ENCODE assay signal across 11 cellular contexts in genomic region chr11:132858203-132858602, GRCh38.
DNase-seq lines count a peak whose midpoint lies in the region; ATAC-seq and TF ChIP-seq lines count a peak whose summit lies in the region.
"Had no signal": no experiment of that assay in that cellular context is flagged by ENCODE, and none has a peak within 500 bp of the region (broad histone marks: within the 10 kb centered on the region; RNA-seq: fewer than 3 reads in every experiment).

No MANE protein-coding gene starts in this region.

- H3K27me3 Mint-ChIP-seq in stimulated activated naive B cell treated with anti-CD40 and anti-IgM and Interleukin-4, amounts not matched to agents 10 μg/mL and 1 μg/mL and 100 μg/mL, for 72 hours, result no peaks in the 10 kb centered on the region

- intact Hi-C loops in lower lobe of right lung (cut with DNase I), result no loop called here

- H3K4me3 Mint-ChIP-seq in stimulated activated naive B cell treated with anti-CD40 and anti-IgM and Interleukin-4, amounts not matched to agents 10 μg/mL and 1 μg/mL and 100 μg/mL, for 72 hours, result no peak overlapping the region
- H3K4me3 Mint-ChIP-seq: activated T-helper 1 cell treated with anti-CD3 and anti-CD28 coated beads, Interleukin-12 subunit alpha, Interleukin-12 subunit beta, Interleukin-2, Interleukin-4 antibody, amounts not matched to agents 30 ng/mL and 10 ng/mL and 1 ng/mL, durations not matched to agents 14 hours and 24 hours and 36 hours had no signal

- H3K4me3 ChIP-seq in LNCaP clone FGC (ENCODE audit: low read depth, low read length) (no peak overlapping the region), lower lobe of right lung (no peak overlapping the region)

- no peaks in the 10 kb centered on the region for H3K36me3 ChIP-seq in lower lobe of right lung

- H3K9me3 ChIP-seq in lower lobe of right lung, result no peaks in the 10 kb centered on the region

- H3K27me3 ChIP-seq in lower lobe of right lung (ENCODE audit: low read depth), result no peaks in the 10 kb centered on the region

- H3K4me1 ChIP-seq in lower lobe of right lung, result no peaks in the 10 kb centered on the region

- TF ChIP-seq CTCF in LNCaP clone FGC (IDR thresholded peaks at IDR 0.05; ENCODE audit: control insufficient read depth, extremely low read depth, insufficient read depth), result 0 out of 2 replicates have a peak, but pooled peaks have one; percentile 1
- no peak for TF ChIP-seq CTCF in lower lobe of right lung (IDR thresholded peaks at IDR 0.05)

- no peak overlapping the region for H3K27ac ChIP-seq in lower lobe of right lung

- H3K9me3 Mint-ChIP-seq in stimulated activated naive B cell treated with anti-CD40 and anti-IgM and Interleukin-4, amounts not matched to agents 10 μg/mL and 1 μg/mL and 100 μg/mL, for 72 hours, result peaks cover 0 to 1% of the 10 kb centered on the region in 2 donors
- H3K9me3 Mint-ChIP-seq: activated T-helper 1 cell treated with anti-CD3 and anti-CD28 coated beads, Interleukin-12 subunit alpha, Interleukin-12 subunit beta, Interleukin-2, Interleukin-4 antibody, amounts not matched to agents 30 ng/mL and 10 ng/mL and 1 ng/mL, durations not matched to agents 14 hours and 24 hours and 36 hours had no signal

- DNase-seq in D341Med (ENCODE audit: low spot score) (peak; percentile 66), LNCaP clone FGC (ENCODE audit: low read depth) (no peak), cerebellum (ENCODE audit: low spot score) (peak; percentile 67), lower lobe of right lung (no peak)
- DNase-seq in stimulated activated naive B cell treated with anti-CD40 and anti-IgM and Interleukin-4, amounts not matched to agents 10 μg/mL and 1 μg/mL and 100 μg/mL, for 72 hours, result no peak
- DNase-seq in stimulated activated CD4-positive, alpha-beta T cell treated with anti-CD3 and anti-CD28 coated beads, Interleukin-2, amount 100 ng/mL, for 24 hours, result no peak
- DNase-seq: NCI-H526 treated with DMSO at 0.1 percent for 48 hours, T-helper 9 cell had no signal

- no peaks in the 10 kb centered on the region for H3K36me3 Mint-ChIP-seq in stimulated activated naive B cell treated with anti-CD40 and anti-IgM and Interleukin-4, amounts not matched to agents 10 μg/mL and 1 μg/mL and 100 μg/mL, for 72 hours

- H3K4me1 Mint-ChIP-seq in stimulated activated naive B cell treated with anti-CD40 and anti-IgM and Interleukin-4, amounts not matched to agents 10 μg/mL and 1 μg/mL and 100 μg/mL, for 72 hours, result no peaks in the 10 kb centered on the region

- no peak overlapping the region for H3K27ac Mint-ChIP-seq in stimulated activated naive B cell treated with anti-CD40 and anti-IgM and Interleukin-4, amounts not matched to agents 10 μg/mL and 1 μg/mL and 100 μg/mL, for 72 hours
- H3K27ac Mint-ChIP-seq: activated T-helper 1 cell treated with anti-CD3 and anti-CD28 coated beads, Interleukin-12 subunit alpha, Interleukin-12 subunit beta, Interleukin-2, Interleukin-4 antibody, amounts not matched to agents 30 ng/mL and 10 ng/mL and 1 ng/mL, durations not matched to agents 14 hours and 24 hours and 36 hours had no signal

- peak; percentile 16 to 21 for ATAC-seq in lower lobe of right lung
- ATAC-seq in stimulated activated naive B cell treated with anti-CD40 and anti-IgM and Interleukin-4, amounts not matched to agents 10 μg/mL and 1 μg/mL and 100 μg/mL, for 72 hours (replicated peaks), result no peak
- no peak for ATAC-seq in HG03280 (IDR thresholded peaks at IDR 0.05; ENCODE audit: unreplicated experiment)
- no peak for ATAC-seq in GM18868 (IDR thresholded peaks at IDR 0.05; ENCODE audit: unreplicated experiment)

Comparison
In these comparisons a context has a peak if more than half of its experiments do, and no peak if none do; other contexts are left out.
1. DNase-seq: peak in D341Med (single experiment) and cerebellum (single experiment); none in LNCaP clone FGC (single experiment), lower lobe of right lung (single experiment), stimulated activated naive B cell treated with anti-CD40 and anti-IgM and Interleukin-4, amounts not matched to agents 10 μg/mL and 1 μg/mL and 100 μg/mL, for 72 hours (single experiment) and stimulated activated CD4-positive, alpha-beta T cell treated with anti-CD3 and anti-CD28 coated beads, Interleukin-2, amount 100 ng/mL, for 24 hours (0 of 2).
2. ATAC-seq: peak in lower lobe of right lung (2 of 2); none in stimulated activated naive B cell treated with anti-CD40 and anti-IgM and Interleukin-4, amounts not matched to agents 10 μg/mL and 1 μg/mL and 100 μg/mL, for 72 hours (0 of 2), HG03280 (single experiment) and GM18868 (single experiment).